27 cellular contexts compared by ENCODE assay signal in the genomic region with DNA sequence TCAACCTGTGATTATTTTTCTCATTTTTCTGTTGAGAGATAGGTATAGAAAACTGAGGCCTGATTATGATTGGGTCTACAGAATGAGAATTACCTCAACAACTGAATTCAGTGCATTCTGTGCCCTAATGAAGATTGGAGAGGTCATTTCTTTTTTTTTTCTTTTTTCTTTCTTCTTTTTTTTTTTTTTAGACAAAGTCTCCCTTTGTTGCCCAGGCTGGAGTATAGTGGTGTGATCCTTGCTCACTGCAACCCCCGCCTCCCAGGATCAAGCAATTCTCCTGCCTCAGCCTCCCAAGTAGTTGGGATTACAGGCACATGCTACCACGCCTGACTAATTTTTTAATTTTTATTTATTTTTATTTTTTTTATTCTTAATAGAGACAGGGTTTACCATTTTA.
"Had no signal": no experiment of that assay in that cellular context is flagged by ENCODE, and none has a peak within 500 bp of the region (broad histone marks: within the 10 kb centered on the region; RNA-seq: fewer than 3 reads in every experiment).

No MANE protein-coding gene starts in this region.

- H3K4me3 Mint-ChIP-seq: mesothelial cell of epicardium; naive B cell; natural killer cell treated with Interleukin-12 subunit alpha and Interleukin-12 subunit beta and Interleukin-15 and Interleukin-18, amount 100 ng/mL, for 72 hours; stimulated activated naive B cell treated with anti-CD40 and anti-IgM and Interleukin-4, amounts not matched to agents 10 μg/mL and 1 μg/mL and 100 μg/mL, for 72 hours; type B pancreatic cell had no signal

- H3K9me3 ChIP-seq: left ventricle myocardium inferior, pancreas, prostate gland, stomach, suprapubic skin, tibial nerve, uterus had no signal

- H3K9me3 Mint-ChIP-seq: natural killer cell treated with Interleukin-12 subunit alpha and Interleukin-12 subunit beta and Interleukin-15 and Interleukin-18, amount 100 ng/mL, for 72 hours; type B pancreatic cell had no signal

- H3K27ac ChIP-seq: left ventricle myocardium inferior, pancreas, prostate gland, skin epidermis, stomach, suprapubic skin, uterus had no signal

- H3K27ac Mint-ChIP-seq: mesothelial cell of epicardium; naive B cell; natural killer cell treated with Interleukin-12 subunit alpha and Interleukin-12 subunit beta and Interleukin-15 and Interleukin-18, amount 100 ng/mL, for 72 hours; stimulated activated naive B cell treated with anti-CD40 and anti-IgM and Interleukin-4, amounts not matched to agents 10 μg/mL and 1 μg/mL and 100 μg/mL, for 72 hours; type B pancreatic cell had no signal

- H3K27me3 Mint-ChIP-seq: naive B cell; stimulated activated naive B cell treated with anti-CD40 and anti-IgM and Interleukin-4, amounts not matched to agents 10 μg/mL and 1 μg/mL and 100 μg/mL, for 72 hours; type B pancreatic cell had no signal

- FAIRE-seq: keratinocyte, pancreas had no signal

- DNase-seq: hippocampal formation; kidney glomerular epithelial cell; left colon; left ventricle myocardium inferior; mesendoderm; naive B cell; pancreas; posterior cingulate gyrus; retina; right cardiac atrium; stimulated activated CD4-positive, alpha-beta T cell treated with anti-CD3 and anti-CD28 coated beads, Interleukin-12 subunit alpha, Interleukin-12 subunit beta, amount 100 ng/mL, for 4 hours; stimulated activated CD4-positive, alpha-beta T cell treated with anti-CD3 and anti-CD28 coated beads, Interleukin-15, amount 100 ng/mL, for 24 hours; stimulated activated CD4-positive, alpha-beta T cell treated with anti-CD3 and anti-CD28 coated beads, Interleukin-2, amount 100 ng/mL, for 24 hours; stimulated activated CD4-positive, alpha-beta T cell treated with anti-CD3 and anti-CD28 coated beads, Interleukin-4, amount 100 ng/mL, for 1 hour; stimulated activated naive B cell treated with anti-CD40 and anti-IgM and Interleukin-4, amounts not matched to agents 10 μg/mL and 1 μg/mL and 100 μg/mL, for 72 hours; stimulated activated naive CD8-positive, alpha-beta T cell treated with anti-CD3 and anti-CD28 coated beads, Interleukin-15, Interleukin-2, amounts not matched to agents 100 U/mL and 50 U/mL, for 24 hours; stomach; uterus had no signal

- H3K4me3 ChIP-seq: left ventricle myocardium inferior, lung, pancreas, prostate gland, skin epidermis, stomach, suprapubic skin, tibial nerve, uterus had no signal

- H3K27me3 ChIP-seq: pancreas, stomach, suprapubic skin, tibial nerve, uterus had no signal

- H3K36me3 Mint-ChIP-seq: naive B cell; natural killer cell treated with Interleukin-12 subunit alpha and Interleukin-12 subunit beta and Interleukin-15 and Interleukin-18, amount 100 ng/mL, for 72 hours; type B pancreatic cell had no signal

- H3K36me3 ChIP-seq: left ventricle myocardium inferior, pancreas, prostate gland, stomach, suprapubic skin, tibial nerve, uterus had no signal

- H3K4me1 ChIP-seq: left ventricle myocardium inferior, pancreas, prostate gland, suprapubic skin, uterus had no signal
